ENCODE assay signal across 1 cellular context in genomic region chr17:2029911-2030778, GRCh38.
TF ChIP-seq lines count a peak whose summit lies in the region.

Gene DPH1 (plus strand): TSS chr17:2030153. CDS start chr17:2030170, 17 bp downstream.

TF ChIP-seq in HepG2, 621 proteins besides CTCF, POLR2A, EP300 and RAD21 (continued from another document and continues in another):
- TF ChIP-seq, protein P1, sequence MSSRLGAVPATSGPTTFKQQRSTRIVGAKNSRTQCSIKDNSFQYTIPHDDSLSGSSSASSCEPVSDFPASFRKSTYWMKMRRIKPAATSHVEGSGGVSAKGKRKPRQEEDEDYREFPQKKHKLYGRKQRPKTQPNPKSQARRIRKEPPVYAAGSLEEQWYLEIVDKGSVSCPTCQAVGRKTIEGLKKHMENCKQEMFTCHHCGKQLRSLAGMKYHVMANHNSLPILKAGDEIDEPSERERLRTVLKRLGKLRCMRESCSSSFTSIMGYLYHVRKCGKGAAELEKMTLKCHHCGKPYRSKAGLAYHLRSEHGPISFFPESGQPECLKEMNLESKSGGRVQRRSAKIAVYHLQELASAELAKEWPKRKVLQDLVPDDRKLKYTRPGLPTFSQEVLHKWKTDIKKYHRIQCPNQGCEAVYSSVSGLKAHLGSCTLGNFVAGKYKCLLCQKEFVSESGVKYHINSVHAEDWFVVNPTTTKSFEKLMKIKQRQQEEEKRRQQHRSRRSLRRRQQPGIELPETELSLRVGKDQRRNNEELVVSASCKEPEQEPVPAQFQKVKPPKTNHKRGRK (CRISPR knock-in tag; IDR thresholded peaks at IDR 0.05): no peak
- TF ChIP-seq MXD1 (CRISPR knock-in tag; IDR thresholded peaks at IDR 0.05) (peak; percentile 100), SNAPC5 (CRISPR knock-in tag; IDR thresholded peaks at IDR 0.05; ENCODE audit: borderline replicate concordance) (0 out of 2 replicates have a peak, but pooled peaks have one; percentile 60), KDM5A (IDR thresholded peaks at IDR 0.05; ENCODE audit: borderline replicate concordance, low read length) (peak; percentile 85), GFI1 (CRISPR knock-in tag; IDR thresholded peaks at IDR 0.05; ENCODE audit: borderline replicate concordance) (peak; percentile 22; the same call in 1 of the 2 replicates), ZNF740 (CRISPR knock-in tag; IDR thresholded peaks at IDR 0.05) (no peak), HDAC1 (CRISPR knock-in tag; IDR thresholded peaks at IDR 0.05) (peak; percentile 99), ZNF709 (CRISPR knock-in tag; IDR thresholded peaks at IDR 0.05) (peak; percentile 18; the same call in 1 of the 2 replicates), FOSL1 (CRISPR knock-in tag; IDR thresholded peaks at IDR 0.05; ENCODE audit: borderline replicate concordance) (peak; percentile 22; the same call in 1 of the 2 replicates), ARID3A (IDR thresholded peaks at IDR 0.05; ENCODE audit: low read depth, low read length) (peak; percentile 59), CC2D1A (CRISPR knock-in tag; IDR thresholded peaks at IDR 0.05) (no peak), SMAD3 (CRISPR knock-in tag; IDR thresholded peaks at IDR 0.05) (peak; percentile 27; the same call in 1 of the 2 replicates), YY1 (IDR thresholded peaks at IDR 0.05; ENCODE audit: insufficient read depth, insufficient replicate concordance, low read depth, low read length) (peak; percentile 95), ZSCAN12 (CRISPR knock-in tag; IDR thresholded peaks at IDR 0.05) (0 out of 2 replicates have a peak, but pooled peaks have one; percentile 66), ZNF34 (CRISPR knock-in tag; IDR thresholded peaks at IDR 0.05; ENCODE audit: borderline replicate concordance) (no peak), ZNF605 (CRISPR knock-in tag; IDR thresholded peaks at IDR 0.05) (no peak), PRDM4 (CRISPR knock-in tag; IDR thresholded peaks at IDR 0.05; ENCODE audit: borderline replicate concordance) (no peak), ATF5 (CRISPR knock-in tag; IDR thresholded peaks at IDR 0.05; ENCODE audit: low read depth) (0 out of 2 replicates have a peak, but pooled peaks have one; percentile 82), HOXA3 (CRISPR knock-in tag; IDR thresholded peaks at IDR 0.05) (peak; percentile 86; the same call in 1 of the 2 replicates), ZNF496 (CRISPR knock-in tag; IDR thresholded peaks at IDR 0.05; ENCODE audit: insufficient replicate concordance) (no peak), ZBTB8A (CRISPR knock-in tag; IDR thresholded peaks at IDR 0.05; ENCODE audit: borderline replicate concordance, low read depth) (no peak; the same call in 1 of the 2 replicates), RNF2 (conservative IDR thresholded peaks at IDR 0.05; ENCODE audit: low read depth) (no peak), ZNF10 (CRISPR knock-in tag; IDR thresholded peaks at IDR 0.05; ENCODE audit: borderline replicate concordance, low read depth) (no peak), ARNT2 (CRISPR knock-in tag; IDR thresholded peaks at IDR 0.05; ENCODE audit: low read depth) (no peak; the same call in 1 of the 2 replicates), ZNF788 (CRISPR knock-in tag; IDR thresholded peaks at IDR 0.05; ENCODE audit: borderline replicate concordance) (peak; percentile 92), ZNF441 (CRISPR knock-in tag; IDR thresholded peaks at IDR 0.05; ENCODE audit: borderline replicate concordance) (no peak), TFAP4 (IDR thresholded peaks at IDR 0.05; ENCODE audit: borderline replicate concordance, low read depth) (peak; percentile 77; the same call in 1 of the 2 replicates), ZNF549 (CRISPR knock-in tag; IDR thresholded peaks at IDR 0.05) (no peak), MED1 (CRISPR knock-in tag; IDR thresholded peaks at IDR 0.05) (peak; percentile 43), ZBTB46 (CRISPR knock-in tag; IDR thresholded peaks at IDR 0.05; ENCODE audit: borderline replicate concordance) (no peak), MAFK (conservative IDR thresholded peaks at IDR 0.05 in 1 of 2, IDR thresholded peaks at IDR 0.05 in 1 of 2; ENCODE audit: low read length in 2 of 2) (no peak), ZNF383 (CRISPR knock-in tag; IDR thresholded peaks at IDR 0.05; ENCODE audit: borderline replicate concordance) (no peak), RORA (CRISPR knock-in tag; IDR thresholded peaks at IDR 0.05) (no peak), ZNF234 (CRISPR knock-in tag; conservative IDR thresholded peaks at IDR 0.05) (no peak), KMT2B (CRISPR knock-in tag; IDR thresholded peaks at IDR 0.05) (peak; percentile 88)
- TF ChIP-seq, protein P2, sequence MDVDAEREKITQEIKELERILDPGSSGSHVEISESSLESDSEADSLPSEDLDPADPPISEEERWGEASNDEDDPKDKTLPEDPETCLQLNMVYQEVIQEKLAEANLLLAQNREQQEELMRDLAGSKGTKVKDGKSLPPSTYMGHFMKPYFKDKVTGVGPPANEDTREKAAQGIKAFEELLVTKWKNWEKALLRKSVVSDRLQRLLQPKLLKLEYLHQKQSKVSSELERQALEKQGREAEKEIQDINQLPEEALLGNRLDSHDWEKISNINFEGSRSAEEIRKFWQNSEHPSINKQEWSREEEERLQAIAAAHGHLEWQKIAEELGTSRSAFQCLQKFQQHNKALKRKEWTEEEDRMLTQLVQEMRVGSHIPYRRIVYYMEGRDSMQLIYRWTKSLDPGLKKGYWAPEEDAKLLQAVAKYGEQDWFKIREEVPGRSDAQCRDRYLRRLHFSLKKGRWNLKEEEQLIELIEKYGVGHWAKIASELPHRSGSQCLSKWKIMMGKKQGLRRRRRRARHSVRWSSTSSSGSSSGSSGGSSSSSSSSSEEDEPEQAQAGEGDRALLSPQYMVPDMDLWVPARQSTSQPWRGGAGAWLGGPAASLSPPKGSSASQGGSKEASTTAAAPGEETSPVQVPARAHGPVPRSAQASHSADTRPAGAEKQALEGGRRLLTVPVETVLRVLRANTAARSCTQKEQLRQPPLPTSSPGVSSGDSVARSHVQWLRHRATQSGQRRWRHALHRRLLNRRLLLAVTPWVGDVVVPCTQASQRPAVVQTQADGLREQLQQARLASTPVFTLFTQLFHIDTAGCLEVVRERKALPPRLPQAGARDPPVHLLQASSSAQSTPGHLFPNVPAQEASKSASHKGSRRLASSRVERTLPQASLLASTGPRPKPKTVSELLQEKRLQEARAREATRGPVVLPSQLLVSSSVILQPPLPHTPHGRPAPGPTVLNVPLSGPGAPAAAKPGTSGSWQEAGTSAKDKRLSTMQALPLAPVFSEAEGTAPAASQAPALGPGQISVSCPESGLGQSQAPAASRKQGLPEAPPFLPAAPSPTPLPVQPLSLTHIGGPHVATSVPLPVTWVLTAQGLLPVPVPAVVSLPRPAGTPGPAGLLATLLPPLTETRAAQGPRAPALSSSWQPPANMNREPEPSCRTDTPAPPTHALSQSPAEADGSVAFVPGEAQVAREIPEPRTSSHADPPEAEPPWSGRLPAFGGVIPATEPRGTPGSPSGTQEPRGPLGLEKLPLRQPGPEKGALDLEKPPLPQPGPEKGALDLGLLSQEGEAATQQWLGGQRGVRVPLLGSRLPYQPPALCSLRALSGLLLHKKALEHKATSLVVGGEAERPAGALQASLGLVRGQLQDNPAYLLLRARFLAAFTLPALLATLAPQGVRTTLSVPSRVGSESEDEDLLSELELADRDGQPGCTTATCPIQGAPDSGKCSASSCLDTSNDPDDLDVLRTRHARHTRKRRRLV (CRISPR knock-in tag; IDR thresholded peaks at IDR 0.05): peak; percentile 79; the same call in 1 of the 2 replicates
- TF ChIP-seq, protein P3, sequence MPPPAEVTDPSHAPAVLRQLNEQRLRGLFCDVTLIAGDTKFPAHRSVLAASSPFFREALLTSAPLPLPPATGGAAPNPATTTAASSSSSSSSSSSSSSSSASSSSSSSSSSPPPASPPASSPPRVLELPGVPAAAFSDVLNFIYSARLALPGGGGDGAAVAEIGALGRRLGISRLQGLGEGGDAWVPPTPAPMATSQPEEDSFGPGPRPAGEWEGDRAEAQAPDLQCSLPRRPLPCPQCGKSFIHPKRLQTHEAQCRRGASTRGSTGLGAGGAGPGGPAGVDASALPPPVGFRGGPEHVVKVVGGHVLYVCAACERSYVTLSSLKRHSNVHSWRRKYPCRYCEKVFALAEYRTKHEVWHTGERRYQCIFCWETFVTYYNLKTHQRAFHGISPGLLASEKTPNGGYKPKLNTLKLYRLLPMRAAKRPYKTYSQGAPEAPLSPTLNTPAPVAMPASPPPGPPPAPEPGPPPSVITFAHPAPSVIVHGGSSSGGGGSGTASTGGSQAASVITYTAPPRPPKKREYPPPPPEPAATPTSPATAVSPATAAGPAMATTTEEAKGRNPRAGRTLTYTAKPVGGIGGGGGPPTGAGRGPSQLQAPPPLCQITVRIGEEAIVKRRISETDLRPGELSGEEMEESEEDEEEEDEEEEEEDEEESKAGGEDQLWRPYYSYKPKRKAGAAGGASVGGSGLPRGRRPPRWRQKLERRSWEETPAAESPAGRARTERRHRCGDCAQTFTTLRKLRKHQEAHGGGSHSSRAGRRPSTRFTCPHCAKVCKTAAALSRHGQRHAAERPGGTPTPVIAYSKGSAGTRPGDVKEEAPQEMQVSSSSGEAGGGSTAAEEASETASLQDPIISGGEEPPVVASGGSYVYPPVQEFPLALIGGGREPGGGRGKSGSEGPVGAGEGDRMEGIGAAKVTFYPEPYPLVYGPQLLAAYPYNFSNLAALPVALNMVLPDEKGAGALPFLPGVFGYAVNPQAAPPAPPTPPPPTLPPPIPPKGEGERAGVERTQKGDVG (CRISPR knock-in tag; IDR thresholded peaks at IDR 0.05; ENCODE audit: borderline replicate concordance): 0 out of 2 replicates have a peak, but pooled peaks have one; percentile 58
- TF ChIP-seq, protein P4, sequence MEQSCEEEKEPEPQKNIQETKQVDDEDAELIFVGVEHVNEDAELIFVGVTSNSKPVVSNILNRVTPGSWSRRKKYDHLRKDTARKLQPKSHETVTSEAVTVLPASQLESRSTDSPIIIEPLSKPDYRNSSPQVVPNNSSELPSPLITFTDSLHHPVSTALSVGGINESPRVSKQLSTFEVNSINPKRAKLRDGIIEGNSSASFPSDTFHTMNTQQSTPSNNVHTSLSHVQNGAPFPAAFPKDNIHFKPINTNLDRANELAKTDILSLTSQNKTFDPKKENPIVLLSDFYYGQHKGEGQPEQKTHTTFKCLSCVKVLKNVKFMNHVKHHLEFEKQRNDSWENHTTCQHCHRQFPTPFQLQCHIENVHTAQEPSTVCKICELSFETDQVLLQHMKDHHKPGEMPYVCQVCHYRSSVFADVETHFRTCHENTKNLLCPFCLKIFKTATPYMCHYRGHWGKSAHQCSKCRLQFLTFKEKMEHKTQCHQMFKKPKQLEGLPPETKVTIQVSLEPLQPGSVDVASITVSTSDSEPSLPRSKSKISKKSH (CRISPR knock-in tag; IDR thresholded peaks at IDR 0.05; ENCODE audit: borderline replicate concordance): no peak
